2 cellular contexts compared by ENCODE assay signal in genomic region chr7:70674268-70675025, GRCh38.
TF ChIP-seq lines count a peak whose summit lies in the region.

No MANE protein-coding gene starts in this region.

TF ChIP-seq in neural cell, 6 proteins besides CTCF, POLR2A, EP300 and RAD21 (continued from another document):
- TF ChIP-seq REST (IDR thresholded peaks at IDR 0.05; ENCODE audit: borderline replicate concordance): peak; percentile 73
- peak; percentile 26 for TF ChIP-seq SMC3 (conservative IDR thresholded peaks at IDR 0.05; ENCODE audit: poor library complexity)
TF ChIP-seq in neural cell: peak in this region for 4.

TF ChIP-seq in HepG2, 621 proteins besides CTCF, POLR2A, EP300 and RAD21 (continued from another document):
- no peak for TF ChIP-seq POGK (CRISPR knock-in tag; conservative IDR thresholded peaks at IDR 0.05)
- TF ChIP-seq, protein P1, sequence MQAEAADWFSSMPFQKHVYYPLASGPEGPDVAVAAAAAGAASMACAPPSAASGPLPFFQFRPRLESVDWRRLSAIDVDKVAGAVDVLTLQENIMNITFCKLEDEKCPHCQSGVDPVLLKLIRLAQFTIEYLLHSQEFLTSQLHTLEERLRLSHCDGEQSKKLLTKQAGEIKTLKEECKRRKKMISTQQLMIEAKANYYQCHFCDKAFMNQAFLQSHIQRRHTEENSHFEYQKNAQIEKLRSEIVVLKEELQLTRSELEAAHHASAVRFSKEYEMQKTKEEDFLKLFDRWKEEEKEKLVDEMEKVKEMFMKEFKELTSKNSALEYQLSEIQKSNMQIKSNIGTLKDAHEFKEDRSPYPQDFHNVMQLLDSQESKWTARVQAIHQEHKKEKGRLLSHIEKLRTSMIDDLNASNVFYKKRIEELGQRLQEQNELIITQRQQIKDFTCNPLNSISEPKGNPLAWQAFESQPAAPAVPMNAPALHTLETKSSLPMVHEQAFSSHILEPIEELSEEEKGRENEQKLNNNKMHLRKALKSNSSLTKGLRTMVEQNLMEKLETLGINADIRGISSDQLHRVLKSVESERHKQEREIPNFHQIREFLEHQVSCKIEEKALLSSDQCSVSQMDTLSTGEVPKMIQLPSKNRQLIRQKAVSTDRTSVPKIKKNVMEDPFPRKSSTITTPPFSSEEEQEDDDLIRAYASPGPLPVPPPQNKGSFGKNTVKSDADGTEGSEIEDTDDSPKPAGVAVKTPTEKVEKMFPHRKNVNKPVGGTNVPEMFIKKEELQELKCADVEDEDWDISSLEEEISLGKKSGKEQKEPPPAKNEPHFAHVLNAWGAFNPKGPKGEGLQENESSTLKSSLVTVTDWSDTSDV (CRISPR knock-in tag; IDR thresholded peaks at IDR 0.05): no peak
- TF ChIP-seq, protein P2, sequence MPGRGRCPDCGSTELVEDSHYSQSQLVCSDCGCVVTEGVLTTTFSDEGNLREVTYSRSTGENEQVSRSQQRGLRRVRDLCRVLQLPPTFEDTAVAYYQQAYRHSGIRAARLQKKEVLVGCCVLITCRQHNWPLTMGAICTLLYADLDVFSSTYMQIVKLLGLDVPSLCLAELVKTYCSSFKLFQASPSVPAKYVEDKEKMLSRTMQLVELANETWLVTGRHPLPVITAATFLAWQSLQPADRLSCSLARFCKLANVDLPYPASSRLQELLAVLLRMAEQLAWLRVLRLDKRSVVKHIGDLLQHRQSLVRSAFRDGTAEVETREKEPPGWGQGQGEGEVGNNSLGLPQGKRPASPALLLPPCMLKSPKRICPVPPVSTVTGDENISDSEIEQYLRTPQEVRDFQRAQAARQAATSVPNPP (CRISPR knock-in tag; IDR thresholded peaks at IDR 0.05): no peak
- TF ChIP-seq, protein P3, sequence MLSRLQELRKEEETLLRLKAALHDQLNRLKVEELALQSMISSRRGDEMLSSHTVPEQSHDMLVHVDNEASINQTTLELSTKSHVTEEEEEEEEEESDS (CRISPR knock-in tag; IDR thresholded peaks at IDR 0.05; ENCODE audit: borderline replicate concordance): no peak
TF ChIP-seq in HepG2: peak in this region for 0.
